ENCODE assay signal across 9 cellular contexts in the genomic region with DNA sequence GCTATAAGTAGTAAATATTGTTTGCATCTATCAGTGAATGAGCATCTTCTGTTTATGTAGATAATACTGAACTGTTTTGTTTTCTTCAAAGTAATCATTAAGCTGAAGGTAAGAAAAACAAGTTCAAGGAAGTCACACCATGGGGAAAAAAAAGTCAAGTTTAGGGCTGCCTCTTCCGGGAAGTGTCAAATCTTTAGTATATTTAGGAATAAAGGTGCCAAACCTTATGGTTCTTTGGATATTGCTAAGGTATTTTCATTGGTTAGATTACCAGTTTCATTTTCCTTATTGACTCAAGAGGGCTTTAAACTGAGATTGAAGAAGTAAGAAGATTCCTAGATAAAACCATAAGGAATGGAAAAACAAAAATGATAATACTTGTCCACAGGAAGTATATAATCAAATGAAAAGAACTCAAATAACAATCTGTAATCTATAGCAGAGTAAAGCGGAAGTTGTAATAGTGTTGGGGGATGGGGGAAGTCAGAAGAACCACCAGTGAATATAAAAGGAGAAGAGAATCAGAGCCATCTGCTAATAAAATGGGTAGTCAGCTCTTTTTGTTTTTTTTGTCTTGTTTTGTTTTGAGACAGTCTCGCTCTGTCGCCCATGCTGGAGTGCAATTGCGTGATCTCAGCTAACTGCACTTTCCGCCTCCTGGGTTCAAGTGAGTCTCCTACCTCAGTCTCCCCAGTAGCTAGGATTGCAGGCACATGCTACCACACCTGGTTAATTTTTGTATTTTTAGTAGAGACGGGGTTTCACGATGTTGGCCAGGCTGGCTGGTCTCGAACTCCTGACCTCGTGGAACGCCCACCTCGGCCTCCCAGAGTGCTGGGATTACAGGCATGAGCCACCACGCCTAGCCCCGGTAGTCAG. TPM values are rescaled to one million over a fixed set of nuclear protein-coding genes. Genes with fewer than 3 reads are reported as not detected.
DNase-seq lines count a peak whose midpoint lies in the region; ATAC-seq and TF ChIP-seq lines count a peak whose summit lies in the region.
"Had no signal": no experiment of that assay in that cellular context is flagged by ENCODE, and none has a peak within 500 bp of the region (broad histone marks: within the 10 kb centered on the region; RNA-seq: fewer than 3 reads in every experiment).

No MANE protein-coding gene starts in this region.

- WGBS in mammary epithelial cell (ENCODE audit: low coverage, missing lambda C conversion rate): 96% methylated on average over 14 of the region's 14 CpGs
- 88 to 92% methylated on average over 14 of the region's 14 CpGs for WGBS in body of pancreas, 2 donors

- no peak for TF ChIP-seq POLR2A in body of pancreas (IDR thresholded peaks at IDR 0.05)

- H2AFZ ChIP-seq in mammary epithelial cell (ENCODE audit: low read depth, low read length): no peak overlapping the region
- H2AFZ ChIP-seq in parathyroid adenoma: peak overlapping the region; percentile 33

- DNase-seq in NOMO-1 (lab: John Stamatoyannopoulos, UW; ENCODE audit: unreplicated experiment in 2 of 2) (peak; percentile 76 to 81), mammary epithelial cell (no peak), brain microvascular endothelial cell (no peak), body of pancreas (no peak)
- DNase-seq: HCEC 1CT had no signal

- dilution Hi-C loops in mammary epithelial cell (cut with HindIII; ENCODE audit: low sequenced_read_pairs): no loop called here

- TF ChIP-seq CTCF in mammary epithelial cell (conservative IDR thresholded peaks at IDR 0.05 in 1 of 2, IDR thresholded peaks at IDR 0.05 in 1 of 2; ENCODE audit: extremely low read depth in 1 of 2, insufficient read depth in 1 of 2, low read depth in 1 of 2, low read length in 2 of 2) (no peak), parathyroid adenoma (IDR thresholded peaks at IDR 0.05) (no peak), brain microvascular endothelial cell (IDR thresholded peaks at IDR 0.05; ENCODE audit: low read depth, low read length, missing control alignments) (no peak), body of pancreas (IDR thresholded peaks at IDR 0.05) (no peak)

- in situ Hi-C loops in mammary epithelial cell (cut with MboI; ENCODE audit: low sequenced_read_pairs in 2 of 2) (loop anchor here (25.0 kb wide), 1 partner anchor 437 kb away; a partner anchor contains a TSS), brain microvascular endothelial cell (cut with HindIII; ENCODE audit: low pct_ligation_motif_present, low sequenced_read_pairs) (no loop called here)

- BruUV-seq in mammary epithelial cell (replicated peaks; lab: Mats Ljungman, UMichigan): no TSS peak

- peak overlapping the region; percentile 94 for H3K4me2 ChIP-seq in mammary epithelial cell (ENCODE audit: insufficient read depth, low read depth, low read length)
- H3K4me2 ChIP-seq in parathyroid adenoma (ENCODE audit: low read length): peak overlapping the region; percentile 59

- no peak overlapping the region for H3K9ac ChIP-seq in mammary epithelial cell (ENCODE audit: insufficient read depth, low read length)
- H3K9ac ChIP-seq in parathyroid adenoma: no peak overlapping the region

- intact Hi-C loops in mammary epithelial cell (cut with micrococcal nuclease) (loop anchor here (5.0 kb wide), 2 partner anchors 218 to 367 kb away; a partner anchor contains a TSS), body of pancreas (cut with DNase I) (no loop called here)

- H3K27me3 ChIP-seq in mammary epithelial cell (ENCODE audit: insufficient read depth, low read length) (no peaks in the 10 kb centered on the region), parathyroid adenoma (ENCODE audit: control insufficient read depth, insufficient read depth, low read length) (no peaks in the 10 kb centered on the region), brain microvascular endothelial cell (replicated peaks) (no peaks in the 10 kb centered on the region), body of pancreas (no peaks in the 10 kb centered on the region)

- CTCF ChIA-PET in mammary epithelial cell (lab: Charles Lee; ENCODE audit: low non-redundant PET): no interaction called here

- H3K27ac ChIP-seq in mammary epithelial cell (ENCODE audit: insufficient read depth, low read depth, low read length): no peak overlapping the region
- H3K27ac ChIP-seq in parathyroid adenoma: peak overlapping the region; percentile 19
- no peak overlapping the region for H3K27ac ChIP-seq in brain microvascular endothelial cell
- H3K27ac ChIP-seq in body of pancreas: peak overlapping the region in 1 of 4 donors; percentile 87

- peaks cover 14% of the 10 kb centered on the region for H3K36me3 ChIP-seq in mammary epithelial cell (ENCODE audit: insufficient read depth, low read length)
- H3K36me3 ChIP-seq in parathyroid adenoma (ENCODE audit: control insufficient read depth, insufficient read depth, low read length): no peaks in the 10 kb centered on the region
- peaks cover 16% of the 10 kb centered on the region for H3K36me3 ChIP-seq in brain microvascular endothelial cell (replicated peaks)
- H3K36me3 ChIP-seq in body of pancreas (replicated peaks in 1 of 2; ENCODE audit: insufficient read depth in 1 of 2, low read depth in 2 of 2): peaks cover 0 to 9% of the 10 kb centered on the region in 2 donors

- H3K79me2 ChIP-seq in mammary epithelial cell (ENCODE audit: insufficient read depth, low read length): peaks cover 60% of the 10 kb centered on the region
- H3K79me2 ChIP-seq in parathyroid adenoma: peaks cover 16% of the 10 kb centered on the region

- no peaks in the 10 kb centered on the region for H3K9me3 ChIP-seq in mammary epithelial cell (replicated peaks; ENCODE audit: insufficient read depth, low read length)
- no peaks in the 10 kb centered on the region for H3K9me3 ChIP-seq in parathyroid adenoma (ENCODE audit: control insufficient read depth, low read length)
- H3K9me3 ChIP-seq in body of pancreas: no peaks in the 10 kb centered on the region

- H3K4me1 ChIP-seq in mammary epithelial cell (ENCODE audit: insufficient read depth, low read length): peaks cover 16% of the 10 kb centered on the region
- peaks cover 5% of the 10 kb centered on the region for H3K4me1 ChIP-seq in parathyroid adenoma
- H3K4me1 ChIP-seq in body of pancreas: peaks cover 38% of the 10 kb centered on the region

- ATAC-seq in GM21717 (IDR thresholded peaks at IDR 0.05; ENCODE audit: unreplicated experiment) (no peak), GM18517 (IDR thresholded peaks at IDR 0.05; ENCODE audit: unreplicated experiment) (no peak), body of pancreas (no peak)

- H4K20me1 ChIP-seq in mammary epithelial cell (ENCODE audit: insufficient read depth, low read length): no peaks in the 10 kb centered on the region

- peak overlapping the region; percentile 99 for H3K4me3 ChIP-seq in GM08714 (ENCODE audit: low read length)
- H3K4me3 ChIP-seq in mammary epithelial cell (replicated peaks in 1 of 3; ENCODE audit: insufficient read depth in 1 of 3, low read depth in 2 of 3, low read length in 3 of 3): peak overlapping the region in 2 of 3 experiments; percentile 64 to 88
- H3K4me3 ChIP-seq in parathyroid adenoma (ENCODE audit: low read depth, low read length): peak overlapping the region; percentile 3
- H3K4me3 ChIP-seq in brain microvascular endothelial cell (ENCODE audit: low read depth, low read length): no peak overlapping the region
- H3K4me3 ChIP-seq in body of pancreas: no peak overlapping the region

RNA-seq across cellular contexts. Expression of a gene that starts 2.3 kb away (rescaled TPM):
- total RNA-seq in mammary epithelial cell (10 to 100 TPM; 45.0 to 69.7 TPM), body of pancreas (100 to 1,000 TPM; 128 to 134 TPM)
- polyA plus RNA-seq in mammary epithelial cell: 15.7 TPM
- polyA minus RNA-seq in mammary epithelial cell: 216 TPM

RNA-seq across cellular contexts. Expression of a gene that starts 2.7 kb away (rescaled TPM):
- total RNA-seq in mammary epithelial cell (10 to 100 TPM; 13.3 to 18.0 TPM), body of pancreas (10 to 100 TPM in 1 of 2 donors, 1 to 10 TPM in 1; 8.6 to 12.2 TPM)
- polyA plus RNA-seq in mammary epithelial cell: 6.8 TPM
- 13.1 TPM for polyA minus RNA-seq in mammary epithelial cell

Comparison
In these comparisons a context has a peak if more than half of its experiments do, and no peak if none do; other contexts are left out.
1. H3K4me3 ChIP-seq: peak in GM08714 (single experiment), mammary epithelial cell (2 of 3) and parathyroid adenoma (single experiment); none in brain microvascular endothelial cell (single experiment) and body of pancreas (0 of 2).
2. DNase-seq: peak in NOMO-1 (2 of 2); none in mammary epithelial cell (single experiment), brain microvascular endothelial cell (single experiment) and body of pancreas (0 of 4).